In genomic region chr11:121291896-121292502, GRCh38 we compare ENCODE assay signal across 8 cellular contexts. TPM values are rescaled to one million over a fixed set of nuclear protein-coding genes. Genes with fewer than 3 reads are reported as not detected.
A peak's percentile ranks its signal among the peaks of the same experiment; 100 is the strongest.
DNase-seq lines count a peak whose midpoint lies in the region; ATAC-seq and TF ChIP-seq lines count a peak whose summit lies in the region.

No MANE protein-coding gene starts in this region.

- intact Hi-C loops in natural killer cell (cut with micrococcal nuclease), result loop anchor here (2.0 kb wide), 1 partner anchor 161 kb away; the partner anchor contains the start of genes SORL1 and SORL1-AS1

- TF ChIP-seq CTCF in natural killer cell (IDR thresholded peaks at IDR 0.05), result no peak

- H3K27ac ChIP-seq in SK-N-MC (no peak overlapping the region), esophagus (ENCODE audit: low read depth in 2 of 2, low read length in 1 of 2) (peak overlapping the region; percentile 84 to 94)

- WGBS in esophagus, 2 donors, result 1% methylated on average over 19 of the region's 19 CpGs

- DNase-seq in DMS53 (lab: John Stamatoyannopoulos, UW) (peak; percentile 81), SK-N-MC (ENCODE audit: low read depth, low spot score) (no peak), natural killer cell (no peak), T-helper 9 cell (no peak), NCI-H1694 treated with DMSO at 0.1 percent for 48 hours (lab: John Stamatoyannopoulos, UW) (no peak)

- ATAC-seq in GM19468 (IDR thresholded peaks at IDR 0.05; ENCODE audit: extremely low read depth, unreplicated experiment), result peak; percentile 5
- peak; percentile 1 for ATAC-seq in HG03521 (IDR thresholded peaks at IDR 0.05; ENCODE audit: unreplicated experiment)
- peak in 1 of 3 donors; percentile 8 for ATAC-seq in natural killer cell

- no peaks in the 10 kb centered on the region for H3K4me1 ChIP-seq in esophagus (ENCODE audit: control insufficient read depth in 2 of 2, insufficient read depth in 2 of 2, low read length in 1 of 2)

- no peaks in the 10 kb centered on the region for H3K9me3 Mint-ChIP-seq in natural killer cell

- peak overlapping the region; percentile 97 for H3K4me3 Mint-ChIP-seq in natural killer cell

- H3K9ac ChIP-seq in SK-N-MC (ENCODE audit: insufficient read length), result peak overlapping the region; percentile 74

- H3K27ac Mint-ChIP-seq in natural killer cell, result peak overlapping the region; percentile 96 to 99

- peaks cover 26 to 36% of the 10 kb centered on the region in 2 donors for H3K4me1 Mint-ChIP-seq in natural killer cell

- H3K36me3 Mint-ChIP-seq in natural killer cell, result no peaks in the 10 kb centered on the region

- no peaks in the 10 kb centered on the region for H3K27me3 ChIP-seq in esophagus (ENCODE audit: control insufficient read depth in 1 of 2, insufficient read depth in 2 of 2, low read length in 2 of 2)

- H3K36me3 ChIP-seq in SK-N-MC (ENCODE audit: insufficient read depth, low read length) (peaks cover 9% of the 10 kb centered on the region; the same call in 1 of the 2 replicates), esophagus (ENCODE audit: control insufficient read depth in 2 of 2, insufficient read depth in 2 of 2, low read length in 1 of 2) (no peaks in the 10 kb centered on the region)

- peaks cover 0 to 4% of the 10 kb centered on the region in 2 donors for H3K27me3 Mint-ChIP-seq in natural killer cell (ENCODE audit: low read depth in 2 of 2)

- H3K9me3 ChIP-seq in SK-N-MC (ENCODE audit: low read depth, low read length) (no peaks in the 10 kb centered on the region), esophagus (ENCODE audit: control insufficient read depth in 2 of 2, insufficient read depth in 1 of 2, low read depth in 1 of 2, low read length in 1 of 2) (no peaks in the 10 kb centered on the region)

- H3K4me3 ChIP-seq in SK-N-MC, result peak overlapping the region; percentile 95
- peak overlapping the region; percentile 81 to 86 for H3K4me3 ChIP-seq in esophagus (ENCODE audit: low read depth in 1 of 2, low read length in 2 of 2)

RNA-seq across cellular contexts. Expression of gene SC5D, which starts 0.6 kb away (rescaled TPM):
- 10 to 100 TPM; 37.2 to 40.6 TPM for polyA plus RNA-seq in esophagus
- total RNA-seq in natural killer cell, result 10 to 100 TPM; 17.2 to 18.6 (median 17.2) TPM
